6 cellular contexts compared by ENCODE assay signal in the genomic region with DNA sequence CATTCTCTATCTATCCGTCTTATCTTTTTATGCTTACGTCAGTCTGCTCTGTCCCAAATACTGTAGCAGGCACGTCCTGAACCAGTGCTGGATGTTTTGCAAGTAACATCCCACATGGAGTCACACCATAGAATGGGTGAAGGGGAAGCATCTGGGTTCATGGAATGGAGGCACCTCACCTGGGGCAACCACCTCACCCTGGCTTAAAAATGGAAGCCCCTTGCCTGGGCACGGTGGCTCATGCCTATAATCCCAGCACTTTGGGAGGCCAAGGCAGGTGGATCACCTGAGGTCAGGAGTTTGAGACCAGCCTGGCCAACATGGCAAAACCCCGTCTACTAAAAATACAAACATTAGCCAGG. TPM values are rescaled to one million over a fixed set of nuclear protein-coding genes. Genes with fewer than 3 reads are reported as not detected.
"Had no signal": no experiment of that assay in that cellular context is flagged by ENCODE, and none has a peak within 500 bp of the region (broad histone marks: within the 10 kb centered on the region; RNA-seq: fewer than 3 reads in every experiment).

No MANE protein-coding gene starts in this region.

RNA-seq across cellular contexts. Expression of gene WNT3A, which starts 12.9 kb away (rescaled TPM):
- total RNA-seq: GM23248, H4, HepG2, HFFc6, HT1080 had no signal
- polyA plus RNA-seq: GM23248, HepG2, IgD-negative memory B cell had no signal
